ENCODE assay signal across 34 cellular contexts in the genomic region with DNA sequence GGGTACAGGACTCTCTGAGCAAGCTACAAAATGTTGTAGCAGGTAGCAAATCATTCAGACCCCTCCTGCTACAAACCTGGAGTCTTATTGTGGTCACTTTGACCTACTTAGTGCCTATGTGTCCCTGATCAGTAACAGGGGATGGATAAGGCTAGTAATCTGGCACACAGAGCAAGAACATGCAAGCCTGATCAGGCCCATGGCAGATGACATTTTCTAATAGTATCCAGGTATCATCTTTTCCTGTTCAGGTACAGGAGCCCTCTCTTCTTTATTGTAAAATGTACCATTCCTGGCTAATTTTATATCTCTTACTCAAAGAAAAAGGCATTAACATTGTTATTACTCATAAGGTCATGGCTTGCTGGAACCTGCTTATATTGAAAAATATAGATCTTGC.
"Had no signal": no experiment of that assay in that cellular context is flagged by ENCODE, and none has a peak within 500 bp of the region (broad histone marks: within the 10 kb centered on the region; RNA-seq: fewer than 3 reads in every experiment).

No MANE protein-coding gene starts in this region.

- FAIRE-seq: TTC549 had no signal

- H3K36me3 ChIP-seq: ascending aorta had no signal

- H3K36me3 Mint-ChIP-seq: activated CD8-positive, alpha-beta memory T cell treated with anti-CD3 and anti-CD28 coated beads, Interleukin-2, amount 10 ng/mL, durations not matched to agents 7 days and 5 days; activated naive CD4-positive, alpha-beta T cell treated with anti-CD3 and anti-CD28 coated beads, Interleukin-2, amount 10 ng/mL, durations not matched to agents 7 days and 5 days; activated naive CD4-positive, alpha-beta T cell treated with anti-CD3 and anti-CD28 coated beads, Interleukin-2, amount 50 U/mL, for 24 hours; activated naive CD8-positive, alpha-beta T cell treated with anti-CD3 and anti-CD28 coated beads, Interleukin-2, amount 10 ng/mL, durations not matched to agents 7 days and 5 days; brain; T-cell had no signal

- H3K27me3 Mint-ChIP-seq: brain had no signal

- H3K4me1 ChIP-seq: ascending aorta had no signal

- H3K27ac ChIP-seq: ascending aorta, VCaP had no signal

- DNase-seq: activated B cell treated with CpG ODN at 0.5 μM for 24 hours; activated CD4-positive, alpha-beta memory T cell treated with anti-CD3 and anti-CD28 coated beads, Interleukin-2, amount 10 ng/mL, durations not matched to agents 7 days and 5 days; activated CD4-positive, alpha-beta T cell treated with anti-CD3 and anti-CD28 coated beads for 1 hour; activated CD4-positive, alpha-beta T cell treated with anti-CD3 and anti-CD28 coated beads for 36 hours; activated CD4-positive, alpha-beta T cell treated with anti-CD3 and anti-CD28 coated beads for 48 hours; activated CD4-positive, alpha-beta T cell treated with anti-CD3 and anti-CD28 coated beads, Interleukin-2, amount 10 ng/mL, durations not matched to agents 7 days and 5 days; activated CD4-positive, alpha-beta T cell treated with anti-CD3 and anti-CD28 coated beads, Interleukin-2, amount 50 U/mL, for 48 hours; activated CD8-positive, alpha-beta memory T cell treated with anti-CD3 and anti-CD28 coated beads for 24 hours; activated CD8-positive, alpha-beta memory T cell treated with anti-CD3 and anti-CD28 coated beads, Interleukin-2, amount 10 ng/mL, durations not matched to agents 7 days and 5 days; activated CD8-positive, alpha-beta memory T cell treated with anti-CD3 and anti-CD28 coated beads, Interleukin-2, amount 50 U/mL, for 48 hours; activated CD8-positive, alpha-beta T cell treated with anti-CD3 and anti-CD28 coated beads, Interleukin-2, amount 10 ng/mL, durations not matched to agents 7 days and 5 days; activated effector memory CD4-positive, alpha-beta T cell treated with Interleukin-2 at 50 U/mL for 16 hours; activated gamma-delta T cell; activated naive CD4-positive, alpha-beta T cell treated with anti-CD3 and anti-CD28 coated beads, Interleukin-2, amount 10 ng/mL, durations not matched to agents 7 days and 5 days; activated naive CD4-positive, alpha-beta T cell treated with Interleukin-2 at 50 U/mL for 16 hours; activated naive CD8-positive, alpha-beta T cell treated with anti-CD3 and anti-CD28 coated beads, Interleukin-2, amount 10 ng/mL, durations not matched to agents 7 days and 5 days; activated naive CD8-positive, alpha-beta T cell treated with anti-CD3 and anti-CD28 coated beads, Interleukin-2, amount 50 U/mL, for 24 hours; activated T-cell treated with anti-CD3 and anti-CD28 coated beads, Interleukin-2, amount 50 U/mL, for 24 hours; activated T-cell treated with anti-CD3 and anti-CD28 coated beads, Interleukin-2, amount 50 U/mL, for 48 hours; amygdala; anterior cingulate cortex; central memory CD4-positive, alpha-beta T cell; T-cell; T-helper 17 cell; T-helper 9 cell had no signal

- H3K4me3 ChIP-seq: ascending aorta had no signal

- ATAC-seq: activated CD4-positive, alpha-beta T cell treated with anti-CD3 and anti-CD28 coated beads for 36 hours; activated CD4-positive, CD25-positive, alpha-beta regulatory T cell treated with anti-CD3 and anti-CD28 coated beads, Interleukin-2, amount 50 U/mL, for 24 hours; activated CD8-positive, alpha-beta memory T cell treated with anti-CD3 and anti-CD28 coated beads, Interleukin-2, amount 10 ng/mL, durations not matched to agents 7 days and 5 days; activated CD8-positive, alpha-beta T cell treated with anti-CD3 and anti-CD28 coated beads, Interleukin-2, amount 10 ng/mL, durations not matched to agents 7 days and 5 days; activated naive CD8-positive, alpha-beta T cell treated with anti-CD3 and anti-CD28 coated beads, Interleukin-2, amount 50 U/mL, for 24 hours; T-cell; T-helper 17 cell had no signal

- H3K4me1 Mint-ChIP-seq: activated B cell treated with CpG ODN at 0.5 μM for 24 hours; activated CD4-positive, alpha-beta T cell treated with anti-CD3 and anti-CD28 coated beads, Interleukin-2, amount 10 ng/mL, durations not matched to agents 7 days and 5 days; activated CD8-positive, alpha-beta memory T cell treated with anti-CD3 and anti-CD28 coated beads, Interleukin-2, amount 10 ng/mL, durations not matched to agents 7 days and 5 days; activated naive CD4-positive, alpha-beta T cell treated with anti-CD3 and anti-CD28 coated beads, Interleukin-2, amount 10 ng/mL, durations not matched to agents 7 days and 5 days; activated naive CD4-positive, alpha-beta T cell treated with anti-CD3 and anti-CD28 coated beads, Interleukin-2, amount 50 U/mL, for 24 hours; activated naive CD8-positive, alpha-beta T cell treated with anti-CD3 and anti-CD28 coated beads, Interleukin-2, amount 10 ng/mL, durations not matched to agents 7 days and 5 days; activated naive CD8-positive, alpha-beta T cell treated with anti-CD3 and anti-CD28 coated beads, Interleukin-2, amount 50 U/mL, for 24 hours; T-cell; T-helper 17 cell had no signal

- H3K27ac Mint-ChIP-seq: activated B cell treated with CpG ODN at 0.5 μM for 24 hours; activated CD4-positive, alpha-beta memory T cell treated with anti-CD3 and anti-CD28 coated beads, Interleukin-2, amount 10 ng/mL, durations not matched to agents 7 days and 5 days; activated CD4-positive, alpha-beta T cell treated with anti-CD3 and anti-CD28 coated beads for 36 hours; activated CD4-positive, alpha-beta T cell treated with anti-CD3 and anti-CD28 coated beads, Interleukin-2, amount 10 ng/mL, durations not matched to agents 7 days and 5 days; activated CD8-positive, alpha-beta memory T cell treated with anti-CD3 and anti-CD28 coated beads, Interleukin-2, amount 10 ng/mL, durations not matched to agents 7 days and 5 days; activated CD8-positive, alpha-beta T cell treated with anti-CD3 and anti-CD28 coated beads, Interleukin-2, amount 10 ng/mL, durations not matched to agents 7 days and 5 days; activated naive CD4-positive, alpha-beta T cell treated with anti-CD3 and anti-CD28 coated beads, Interleukin-2, amount 10 ng/mL, durations not matched to agents 7 days and 5 days; activated naive CD4-positive, alpha-beta T cell treated with anti-CD3 and anti-CD28 coated beads, Interleukin-2, amount 50 U/mL, for 24 hours; activated naive CD8-positive, alpha-beta T cell; activated naive CD8-positive, alpha-beta T cell treated with anti-CD3 and anti-CD28 coated beads, Interleukin-2, amount 10 ng/mL, durations not matched to agents 7 days and 5 days; activated naive CD8-positive, alpha-beta T cell treated with anti-CD3 and anti-CD28 coated beads, Interleukin-2, amount 50 U/mL, for 24 hours; activated T-cell treated with anti-CD3 and anti-CD28 coated beads, Interleukin-2, amount 50 U/mL, for 24 hours; activated T-helper 2 cell treated with anti-CD3 and anti-CD28 coated beads, Interferon-gamma antibody, Interleukin-2, Interleukin-4, amounts not matched to agents 10 μg/mL and 5 μg/mL and 100 μg/mL, durations not matched to agents 14 hours and 24 hours and 36 hours; brain; T-cell; T-helper 17 cell; T-helper 2 cell treated with Interferon-gamma antibody and Interleukin-4, amounts not matched to agents 5 μg/mL and 100 μg/mL, for 36 hours had no signal

- H3K27me3 ChIP-seq: ascending aorta had no signal

- H3K4me3 Mint-ChIP-seq: activated B cell treated with CpG ODN at 0.5 μM for 24 hours; activated CD4-positive, alpha-beta memory T cell treated with anti-CD3 and anti-CD28 coated beads, Interleukin-2, amount 10 ng/mL, durations not matched to agents 7 days and 5 days; activated CD4-positive, alpha-beta T cell treated with anti-CD3 and anti-CD28 coated beads for 36 hours; activated CD4-positive, alpha-beta T cell treated with anti-CD3 and anti-CD28 coated beads, Interleukin-2, amount 10 ng/mL, durations not matched to agents 7 days and 5 days; activated CD8-positive, alpha-beta memory T cell treated with anti-CD3 and anti-CD28 coated beads, Interleukin-2, amount 10 ng/mL, durations not matched to agents 7 days and 5 days; activated CD8-positive, alpha-beta T cell treated with anti-CD3 and anti-CD28 coated beads, Interleukin-2, amount 10 ng/mL, durations not matched to agents 7 days and 5 days; activated naive CD4-positive, alpha-beta T cell treated with anti-CD3 and anti-CD28 coated beads, Interleukin-2, amount 10 ng/mL, durations not matched to agents 7 days and 5 days; activated naive CD4-positive, alpha-beta T cell treated with anti-CD3 and anti-CD28 coated beads, Interleukin-2, amount 50 U/mL, for 24 hours; activated naive CD8-positive, alpha-beta T cell; activated naive CD8-positive, alpha-beta T cell treated with anti-CD3 and anti-CD28 coated beads, Interleukin-2, amount 10 ng/mL, durations not matched to agents 7 days and 5 days; activated naive CD8-positive, alpha-beta T cell treated with anti-CD3 and anti-CD28 coated beads, Interleukin-2, amount 50 U/mL, for 24 hours; activated T-cell treated with anti-CD3 and anti-CD28 coated beads, Interleukin-2, amount 50 U/mL, for 24 hours; brain; T-cell; T-helper 17 cell; T-helper 2 cell treated with Interferon-gamma antibody and Interleukin-4, amounts not matched to agents 5 μg/mL and 100 μg/mL, for 36 hours had no signal

- H3K9me3 Mint-ChIP-seq: activated B cell treated with CpG ODN at 0.5 μM for 24 hours; activated CD4-positive, alpha-beta memory T cell treated with anti-CD3 and anti-CD28 coated beads, Interleukin-2, amount 10 ng/mL, durations not matched to agents 7 days and 5 days; activated CD4-positive, alpha-beta T cell treated with anti-CD3 and anti-CD28 coated beads, Interleukin-2, amount 10 ng/mL, durations not matched to agents 7 days and 5 days; activated naive CD4-positive, alpha-beta T cell treated with anti-CD3 and anti-CD28 coated beads, Interleukin-2, amount 10 ng/mL, durations not matched to agents 7 days and 5 days; activated naive CD4-positive, alpha-beta T cell treated with anti-CD3 and anti-CD28 coated beads, Interleukin-2, amount 50 U/mL, for 24 hours; activated naive CD8-positive, alpha-beta T cell treated with anti-CD3 and anti-CD28 coated beads, Interleukin-2, amount 10 ng/mL, durations not matched to agents 7 days and 5 days; activated naive CD8-positive, alpha-beta T cell treated with anti-CD3 and anti-CD28 coated beads, Interleukin-2, amount 50 U/mL, for 24 hours; activated T-cell treated with anti-CD3 and anti-CD28 coated beads, Interleukin-2, amount 50 U/mL, for 24 hours; activated T-helper 2 cell treated with anti-CD3 and anti-CD28 coated beads, Interferon-gamma antibody, Interleukin-2, Interleukin-4, amounts not matched to agents 10 μg/mL and 5 μg/mL and 100 μg/mL, durations not matched to agents 14 hours and 24 hours and 36 hours; T-cell; T-helper 2 cell treated with Interferon-gamma antibody and Interleukin-4, amounts not matched to agents 5 μg/mL and 100 μg/mL, for 36 hours had no signal
